18 cellular contexts compared by ENCODE assay signal in the genomic region with DNA sequence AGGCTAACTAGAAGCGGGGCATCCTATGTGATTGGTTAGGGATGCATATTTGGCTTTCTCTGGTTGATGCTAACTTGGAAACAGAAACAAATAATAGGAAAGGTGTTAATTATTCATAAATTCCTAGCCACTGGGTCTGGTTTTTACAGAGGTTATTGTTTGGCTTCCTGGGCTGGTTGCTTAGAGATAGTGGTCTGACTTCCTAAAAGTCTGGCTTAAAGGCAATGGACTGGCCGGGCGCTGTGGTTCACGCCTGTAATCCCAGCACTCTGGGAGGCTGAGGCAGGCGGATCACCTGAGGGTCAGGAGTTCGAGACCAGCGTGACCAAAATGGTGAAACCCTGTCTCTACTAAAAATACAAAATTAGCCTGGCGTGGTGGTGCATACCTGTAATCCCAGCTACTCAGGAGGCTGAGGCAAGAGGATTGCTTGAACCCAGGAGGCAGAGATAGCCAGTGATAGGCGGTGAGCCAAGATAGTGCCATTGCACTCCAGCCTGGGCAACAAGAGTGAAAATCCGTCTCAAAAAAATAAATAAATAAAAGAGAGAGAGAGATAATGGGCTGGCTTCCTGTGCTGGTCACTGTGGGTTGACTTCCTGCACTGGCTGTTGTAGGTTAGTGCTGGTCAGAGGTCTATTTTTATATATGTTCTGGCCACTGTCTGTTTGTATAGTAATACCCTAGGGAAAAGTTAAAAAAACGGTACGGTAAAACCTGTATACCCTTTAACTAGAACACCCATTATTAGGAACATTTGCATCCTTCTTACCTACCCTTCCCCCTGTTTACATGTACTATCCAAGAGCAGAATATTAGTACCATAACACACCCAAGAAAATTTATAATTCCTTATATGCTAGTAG. TPM values are rescaled to one million over a fixed set of nuclear protein-coding genes. Genes with fewer than 3 reads are reported as not detected.
DNase-seq lines count a peak whose midpoint lies in the region; ATAC-seq and TF ChIP-seq lines count a peak whose summit lies in the region.
"Had no signal": no experiment of that assay in that cellular context is flagged by ENCODE, and none has a peak within 500 bp of the region (broad histone marks: within the 10 kb centered on the region; RNA-seq: fewer than 3 reads in every experiment).

No MANE protein-coding gene starts in this region.

- no peak overlapping the region for H3K4me3 ChIP-seq in WERI-Rb-1 (ENCODE audit: low read depth, low read length)

- TF ChIP-seq CTCF in WERI-Rb-1 (IDR thresholded peaks at IDR 0.05; ENCODE audit: low read depth, low read length): no peak

- intact Hi-C loops in dendritic cell treated with granulocyte-macrophage colony-stimulating factor and Interleukin-4, amounts not matched to agents 40 ng/mL and 50 ng/mL, for 4 days (cut with micrococcal nuclease): no loop called here

- no peaks in the 10 kb centered on the region for H3K27me3 Mint-ChIP-seq in dendritic cell treated with granulocyte-macrophage colony-stimulating factor and Interleukin-4, amounts not matched to agents 40 ng/mL and 50 ng/mL, for 4 days
- H3K27me3 Mint-ChIP-seq: activated naive CD8-positive, alpha-beta T cell had no signal

- DNase-seq in dermis blood vessel endothelial cell: no peak
- no peak for DNase-seq in WERI-Rb-1
- DNase-seq in DMS 273 (lab: John Stamatoyannopoulos, UW; ENCODE audit: unreplicated experiment): no peak
- DNase-seq: activated CD4-positive, alpha-beta T cell treated with anti-CD3 and anti-CD28 coated beads for 36 hours; DMS79 treated with DMSO at 0.1 percent for 48 hours; endodermal cell; H7; naive thymus-derived CD4-positive, alpha-beta T cell; NCI-H774; RPMI8226 had no signal

- peaks cover 30% of the 10 kb centered on the region for H3K4me1 Mint-ChIP-seq in dendritic cell treated with granulocyte-macrophage colony-stimulating factor and Interleukin-4, amounts not matched to agents 40 ng/mL and 50 ng/mL, for 4 days (ENCODE audit: low read depth)

- peak overlapping the region; percentile 76 for H3K27ac Mint-ChIP-seq in dendritic cell treated with granulocyte-macrophage colony-stimulating factor and Interleukin-4, amounts not matched to agents 40 ng/mL and 50 ng/mL, for 4 days
- H3K27ac Mint-ChIP-seq: activated CD4-positive, alpha-beta T cell treated with anti-CD3 and anti-CD28 coated beads for 36 hours; activated naive CD8-positive, alpha-beta T cell; endodermal cell; naive thymus-derived CD4-positive, alpha-beta T cell had no signal

- no peaks in the 10 kb centered on the region for H3K36me3 Mint-ChIP-seq in dendritic cell treated with granulocyte-macrophage colony-stimulating factor and Interleukin-4, amounts not matched to agents 40 ng/mL and 50 ng/mL, for 4 days (ENCODE audit: low read depth)
- H3K36me3 Mint-ChIP-seq: activated naive CD8-positive, alpha-beta T cell had no signal

- H3K36me3 ChIP-seq in WERI-Rb-1: no peaks in the 10 kb centered on the region

- no peaks in the 10 kb centered on the region for H3K9me3 ChIP-seq in WERI-Rb-1 (ENCODE audit: severe bottlenecking)

- no peaks in the 10 kb centered on the region for H3K9me3 Mint-ChIP-seq in dendritic cell treated with granulocyte-macrophage colony-stimulating factor and Interleukin-4, amounts not matched to agents 40 ng/mL and 50 ng/mL, for 4 days
- H3K9me3 Mint-ChIP-seq: endodermal cell; naive thymus-derived CD4-positive, alpha-beta T cell had no signal

- H3K27me3 ChIP-seq in WERI-Rb-1 (ENCODE audit: insufficient read depth, low read depth, severe bottlenecking): peaks cover 88% of the 10 kb centered on the region

- no peak overlapping the region for H3K27ac ChIP-seq in WERI-Rb-1

- peak; percentile 40 for ATAC-seq in GM18873 (IDR thresholded peaks at IDR 0.05; ENCODE audit: low FRiP score, unreplicated experiment)
- ATAC-seq in GM21619 (IDR thresholded peaks at IDR 0.05; ENCODE audit: unreplicated experiment): peak; percentile 26
- peak; percentile 24 for ATAC-seq in HG03442 (IDR thresholded peaks at IDR 0.05; ENCODE audit: unreplicated experiment)
- ATAC-seq: activated CD4-positive, alpha-beta T cell treated with anti-CD3 and anti-CD28 coated beads for 36 hours; naive thymus-derived CD4-positive, alpha-beta T cell had no signal

- H3K4me3 Mint-ChIP-seq in dendritic cell treated with granulocyte-macrophage colony-stimulating factor and Interleukin-4, amounts not matched to agents 40 ng/mL and 50 ng/mL, for 4 days: no peak overlapping the region
- H3K4me3 Mint-ChIP-seq: activated CD4-positive, alpha-beta T cell treated with anti-CD3 and anti-CD28 coated beads for 36 hours; activated naive CD8-positive, alpha-beta T cell; endodermal cell; naive thymus-derived CD4-positive, alpha-beta T cell had no signal

RNA-seq across cellular contexts. Expression of a gene that starts 24.1 kb away (rescaled TPM):
- not detected in 2 replicates for total RNA-seq in dermis blood vessel endothelial cell
- total RNA-seq: activated CD4-positive, alpha-beta T cell treated with anti-CD3 and anti-CD28 coated beads for 36 hours; endodermal cell; fibroblast of villous mesenchyme; H7; liver; naive thymus-derived CD4-positive, alpha-beta T cell; subcutaneous adipose tissue had no signal

RNA-seq across cellular contexts. Expression of a gene that starts 26.2 kb away (rescaled TPM):
- not detected in 2 replicates for total RNA-seq in dermis blood vessel endothelial cell
- total RNA-seq: activated CD4-positive, alpha-beta T cell treated with anti-CD3 and anti-CD28 coated beads for 36 hours; endodermal cell; fibroblast of villous mesenchyme; H7; liver; naive thymus-derived CD4-positive, alpha-beta T cell; subcutaneous adipose tissue had no signal

RNA-seq across cellular contexts. Expression of a gene that starts 29.6 kb away (rescaled TPM):
- total RNA-seq in dermis blood vessel endothelial cell: not detected in 2 replicates
- total RNA-seq: activated CD4-positive, alpha-beta T cell treated with anti-CD3 and anti-CD28 coated beads for 36 hours; endodermal cell; fibroblast of villous mesenchyme; H7; liver; naive thymus-derived CD4-positive, alpha-beta T cell; subcutaneous adipose tissue had no signal

RNA-seq across cellular contexts. Expression of a gene that starts 56.5 kb away (rescaled TPM):
- not detected in 2 replicates for total RNA-seq in dermis blood vessel endothelial cell
- total RNA-seq: activated CD4-positive, alpha-beta T cell treated with anti-CD3 and anti-CD28 coated beads for 36 hours; endodermal cell; fibroblast of villous mesenchyme; H7; liver; naive thymus-derived CD4-positive, alpha-beta T cell; subcutaneous adipose tissue had no signal
